Comparison of ENCODE assay signal across 1 cellular context in genomic region chr5:107426209-107426608, GRCh38.
TF ChIP-seq lines count a peak whose summit lies in the region.

No MANE protein-coding gene starts in this region.

TF ChIP-seq in SK-N-SH, 30 proteins besides CTCF, POLR2A, EP300 and RAD21 (continued from another document):
- TF ChIP-seq REST (IDR thresholded peaks at IDR 0.05; ENCODE audit: low read depth, low read length) = no peak
- TF ChIP-seq MEF2A (IDR thresholded peaks at IDR 0.05; ENCODE audit: borderline replicate concordance, low read depth) = no peak
- TF ChIP-seq ELF1 (IDR thresholded peaks at IDR 0.05) = no peak
